ENCODE assay signal across 18 cellular contexts in the genomic region with DNA sequence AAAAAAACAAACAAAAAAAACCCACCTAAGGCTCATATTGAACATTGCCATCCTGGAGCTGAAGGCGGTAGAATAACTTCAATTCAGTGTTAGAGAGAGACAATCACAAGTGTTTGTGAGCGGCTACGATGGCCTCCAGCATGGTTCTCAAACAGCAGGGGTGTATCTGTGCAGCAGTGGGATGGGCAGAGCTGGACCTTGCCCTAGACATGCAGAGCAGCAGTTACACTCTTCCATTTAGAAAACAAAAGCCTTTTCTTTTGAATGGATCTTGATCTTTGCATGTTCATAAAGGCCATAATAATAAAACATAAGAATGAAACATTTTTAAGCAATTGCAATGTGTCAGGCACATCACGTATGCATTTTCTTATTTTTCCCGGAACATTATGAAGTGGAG. TPM values are rescaled to one million over a fixed set of nuclear protein-coding genes. Genes with fewer than 3 reads are reported as not detected.
DNase-seq lines count a peak whose midpoint lies in the region; ATAC-seq, FAIRE-seq and TF ChIP-seq lines count a peak whose summit lies in the region.
"Had no signal": no experiment of that assay in that cellular context is flagged by ENCODE, and none has a peak within 500 bp of the region (broad histone marks: within the 10 kb centered on the region; RNA-seq: fewer than 3 reads in every experiment).

No MANE protein-coding gene starts in this region.

- H3K9me2 ChIP-seq in PC-9 (ENCODE audit: insufficient read depth), result no peaks in the 10 kb centered on the region

- H3K27me3 ChIP-seq in PC-9 (ENCODE audit: insufficient read depth, low read depth) (no peaks in the 10 kb centered on the region), small intestine (ENCODE audit: control insufficient read depth in 2 of 2, insufficient read depth in 2 of 2, low read length in 2 of 2) (no peaks in the 10 kb centered on the region)
- H3K27me3 ChIP-seq: BLaER1 treated with 17β-estradiol and CSF1 and Interleukin-3, amounts not matched to agents 10 nM and 100 nM had no signal

- peaks cover 66% of the 10 kb centered on the region for H3K4me1 Mint-ChIP-seq in activated CD4-positive, alpha-beta memory T cell treated with anti-CD3 and anti-CD28 coated beads for 36 hours (ENCODE audit: low read depth)
- H3K4me1 Mint-ChIP-seq in activated CD4-positive, alpha-beta memory T cell treated with anti-CD3 and anti-CD28 coated beads, Interleukin-2, amount 10 ng/mL, durations not matched to agents 7 days and 5 days, result peaks cover 60% of the 10 kb centered on the region

- POLR2A ChIA-PET in activated CD4-positive, alpha-beta memory T cell treated with anti-CD3 and anti-CD28 coated beads for 36 hours (lab: Charles Lee), result interaction anchor here (0.5 to 3.2 kb wide), 2 partner anchors 34 to 37 kb away, joined by 3 to 22 read pairs; no protein-coding TSS in a partner anchor
- POLR2A ChIA-PET in activated CD4-positive, alpha-beta memory T cell treated with anti-CD3 and anti-CD28 coated beads, Interleukin-2, amount 10 ng/mL, durations not matched to agents 7 days and 5 days (lab: Charles Lee), result interaction anchor here (0.6 to 4.8 kb wide), 4 partner anchors 21 to 1245 kb away, joined by 4 to 24 read pairs (median 6); partner anchors contain the start of gene ARHGAP26
- POLR2A ChIA-PET in PC-9 (lab: Charles Lee; ENCODE audit: unreplicated experiment), result no interaction called here

- H3K4me3 ChIP-seq in PC-9, result no peak overlapping the region
- no peak overlapping the region for H3K4me3 ChIP-seq in small intestine (ENCODE audit: low read depth in 1 of 2, low read length in 2 of 2)
- H3K4me3 ChIP-seq: BLaER1 treated with 17β-estradiol and CSF1 and Interleukin-3, amounts not matched to agents 10 nM and 100 nM; HAP-1 had no signal

- peaks cover 54% of the 10 kb centered on the region for H3K79me2 ChIP-seq in PC-9 (ENCODE audit: low read depth)

- no peak overlapping the region for H3K4me3 Mint-ChIP-seq in activated CD4-positive, alpha-beta memory T cell treated with anti-CD3 and anti-CD28 coated beads for 36 hours
- H3K4me3 Mint-ChIP-seq in activated CD4-positive, alpha-beta memory T cell treated with anti-CD3 and anti-CD28 coated beads, Interleukin-2, amount 10 ng/mL, durations not matched to agents 7 days and 5 days, result no peak overlapping the region

- WGBS in small intestine, 3 donors, result 19 to 67% (median 43%) methylated on average over 5 of the region's 5 CpGs

- CTCF ChIA-PET in activated CD4-positive, alpha-beta memory T cell treated with anti-CD3 and anti-CD28 coated beads for 36 hours (lab: Charles Lee), result interaction anchor here (0.6 to 4.8 kb wide), 4 partner anchors 50 to 772 kb away, joined by 3 to 29 read pairs (median 4); partner anchors contain the start of gene ARHGAP26
- CTCF ChIA-PET in activated CD4-positive, alpha-beta memory T cell treated with anti-CD3 and anti-CD28 coated beads, Interleukin-2, amount 10 ng/mL, durations not matched to agents 7 days and 5 days (lab: Charles Lee), result interaction anchor here (0.7 to 2.2 kb wide), 2 partner anchors 8 to 20 kb away, joined by 3 to 8 read pairs; no protein-coding TSS in a partner anchor
- CTCF ChIA-PET in PC-9 (lab: Charles Lee), result interaction anchor here (0.7 kb wide), 1 partner anchor 80 kb away, joined by 17 read pairs; no protein-coding TSS in a partner anchor

- ATAC-seq in left colon (peak; percentile 62), HG03039 (IDR thresholded peaks at IDR 0.05; ENCODE audit: unreplicated experiment) (no peak), GM18909 (IDR thresholded peaks at IDR 0.05; ENCODE audit: poor library complexity, unreplicated experiment) (no peak)

- H3K27ac ChIP-seq in PC-9, result peak overlapping the region; percentile 87
- peak overlapping the region; percentile 80 to 82 for H3K27ac ChIP-seq in small intestine (ENCODE audit: low read depth in 1 of 2, low read length in 1 of 2)
- H3K27ac ChIP-seq: HL-60, KMS-11 had no signal

- H3F3A ChIP-seq in PC-9 (ENCODE audit: insufficient read depth, low read depth), result peaks cover 53% of the 10 kb centered on the region

- H4K20me1 ChIP-seq in PC-9 (ENCODE audit: insufficient read depth), result no peaks in the 10 kb centered on the region

- H2AFZ ChIP-seq in PC-9, result no peak overlapping the region

- intact Hi-C loops in activated CD4-positive, alpha-beta memory T cell treated with anti-CD3 and anti-CD28 coated beads for 36 hours (cut with micrococcal nuclease), result loop anchor here (10.0 kb wide), 2 partner anchors 206 to 364 kb away; no protein-coding TSS in a partner anchor
- intact Hi-C loops in PC-9 (cut with micrococcal nuclease; ENCODE audit: unreplicated experiment) (no loop called here), left colon (cut with DNase I, micrococcal nuclease) (no loop called here)

- no peaks in the 10 kb centered on the region for H3K36me3 ChIP-seq in PC-9 (ENCODE audit: low read depth)
- H3K36me3 ChIP-seq in small intestine (ENCODE audit: control insufficient read depth in 2 of 2, insufficient read depth in 2 of 2, low read length in 2 of 2), result no peaks in the 10 kb centered on the region
- H3K36me3 ChIP-seq: HAP-1 had no signal

- no peak for DNase-seq in activated CD4-positive, alpha-beta memory T cell treated with anti-CD3 and anti-CD28 coated beads for 36 hours
- no peak for DNase-seq in activated CD4-positive, alpha-beta memory T cell treated with anti-CD3 and anti-CD28 coated beads, Interleukin-2, amount 10 ng/mL, durations not matched to agents 7 days and 5 days
- DNase-seq in PC-9 (no peak), left colon (peak; percentile 66 to 83), small intestine (peak; percentile 84), NCI-H345 (lab: John Stamatoyannopoulos, UW) (no peak)
- DNase-seq: 8988T, DMS153, MM.1S, NCI-H1105, NCI-H187, NCI-H446 treated with DMSO at 0.1 percent for 48 hours had no signal

- no peaks in the 10 kb centered on the region for H3K9me3 Mint-ChIP-seq in activated CD4-positive, alpha-beta memory T cell treated with anti-CD3 and anti-CD28 coated beads for 36 hours
- no peaks in the 10 kb centered on the region for H3K9me3 Mint-ChIP-seq in activated CD4-positive, alpha-beta memory T cell treated with anti-CD3 and anti-CD28 coated beads, Interleukin-2, amount 10 ng/mL, durations not matched to agents 7 days and 5 days

- no peaks in the 10 kb centered on the region for H3K36me3 Mint-ChIP-seq in activated CD4-positive, alpha-beta memory T cell treated with anti-CD3 and anti-CD28 coated beads for 36 hours
- H3K36me3 Mint-ChIP-seq in activated CD4-positive, alpha-beta memory T cell treated with anti-CD3 and anti-CD28 coated beads, Interleukin-2, amount 10 ng/mL, durations not matched to agents 7 days and 5 days (ENCODE audit: low read depth), result no peaks in the 10 kb centered on the region

- H3K27ac Mint-ChIP-seq in activated CD4-positive, alpha-beta memory T cell treated with anti-CD3 and anti-CD28 coated beads for 36 hours, result peak overlapping the region; percentile 3
- H3K27ac Mint-ChIP-seq in activated CD4-positive, alpha-beta memory T cell treated with anti-CD3 and anti-CD28 coated beads, Interleukin-2, amount 10 ng/mL, durations not matched to agents 7 days and 5 days, result no peak overlapping the region

- H3K27me3 Mint-ChIP-seq in activated CD4-positive, alpha-beta memory T cell treated with anti-CD3 and anti-CD28 coated beads for 36 hours, result no peaks in the 10 kb centered on the region
- H3K27me3 Mint-ChIP-seq in activated CD4-positive, alpha-beta memory T cell treated with anti-CD3 and anti-CD28 coated beads, Interleukin-2, amount 10 ng/mL, durations not matched to agents 7 days and 5 days, result no peaks in the 10 kb centered on the region

- no peak for TF ChIP-seq CTCF in PC-9 (conservative IDR thresholded peaks at IDR 0.05)

- no peak for FAIRE-seq in small intestine (lab: Jason Lieb, UNC)

- H3K9me3 ChIP-seq in PC-9 (ENCODE audit: insufficient read depth, low read depth) (no peaks in the 10 kb centered on the region), small intestine (ENCODE audit: control insufficient read depth, low read depth) (no peaks in the 10 kb centered on the region)
- H3K9me3 ChIP-seq: HAP-1 had no signal

- H3K4me2 ChIP-seq in PC-9, result peak overlapping the region; percentile 68; the same call in 1 of the 2 replicates
- H3K4me2 ChIP-seq: KMS-11 had no signal

- H3K4me1 ChIP-seq in PC-9 (replicated peaks; ENCODE audit: insufficient read depth) (peaks cover 100% of the 10 kb centered on the region), small intestine (ENCODE audit: control insufficient read depth in 2 of 2, insufficient read depth in 1 of 2, low read depth in 1 of 2, low read length in 1 of 2) (peaks cover 12 to 36% of the 10 kb centered on the region in 2 donors)
- H3K4me1 ChIP-seq: HAP-1 had no signal

- no TSS peak for BruUV-seq in PC-9 (replicated peaks; lab: Mats Ljungman, UMichigan)

RNA-seq across cellular contexts. Expression of gene ARHGAP26, which starts 50.3 kb away (rescaled TPM):
- 10 to 100 TPM; 16.4 to 16.9 TPM for total RNA-seq in activated CD4-positive, alpha-beta memory T cell treated with anti-CD3 and anti-CD28 coated beads for 36 hours
- total RNA-seq in activated CD4-positive, alpha-beta memory T cell treated with anti-CD3 and anti-CD28 coated beads, Interleukin-2, amount 10 ng/mL, durations not matched to agents 7 days and 5 days, result 10 to 100 TPM; 14.8 to 17.1 TPM
- total RNA-seq in PC-9 (2021) (23.0 and 29.7 TPM in 2 replicates), left colon (10 to 100 TPM; 71.6 to 85.1 TPM)
- polyA plus RNA-seq in small intestine, result 10 to 100 TPM in 2 of 3 donors, 1 to 10 TPM in 1; 7.6 to 12.3 (median 10.7) TPM

Comparison
In these comparisons a context has a peak if more than half of its experiments do, and no peak if none do; other contexts are left out.
1. DNase-seq: peak in left colon (2 of 2) and small intestine (single experiment); none in activated CD4-positive, alpha-beta memory T cell treated with anti-CD3 and anti-CD28 coated beads for 36 hours (single experiment), activated CD4-positive, alpha-beta memory T cell treated with anti-CD3 and anti-CD28 coated beads, Interleukin-2, amount 10 ng/mL, durations not matched to agents 7 days and 5 days (single experiment), PC-9 (0 of 2) and NCI-H345 (single experiment).